Comparison of ENCODE assay signal across 8 cellular contexts in the genomic region with DNA sequence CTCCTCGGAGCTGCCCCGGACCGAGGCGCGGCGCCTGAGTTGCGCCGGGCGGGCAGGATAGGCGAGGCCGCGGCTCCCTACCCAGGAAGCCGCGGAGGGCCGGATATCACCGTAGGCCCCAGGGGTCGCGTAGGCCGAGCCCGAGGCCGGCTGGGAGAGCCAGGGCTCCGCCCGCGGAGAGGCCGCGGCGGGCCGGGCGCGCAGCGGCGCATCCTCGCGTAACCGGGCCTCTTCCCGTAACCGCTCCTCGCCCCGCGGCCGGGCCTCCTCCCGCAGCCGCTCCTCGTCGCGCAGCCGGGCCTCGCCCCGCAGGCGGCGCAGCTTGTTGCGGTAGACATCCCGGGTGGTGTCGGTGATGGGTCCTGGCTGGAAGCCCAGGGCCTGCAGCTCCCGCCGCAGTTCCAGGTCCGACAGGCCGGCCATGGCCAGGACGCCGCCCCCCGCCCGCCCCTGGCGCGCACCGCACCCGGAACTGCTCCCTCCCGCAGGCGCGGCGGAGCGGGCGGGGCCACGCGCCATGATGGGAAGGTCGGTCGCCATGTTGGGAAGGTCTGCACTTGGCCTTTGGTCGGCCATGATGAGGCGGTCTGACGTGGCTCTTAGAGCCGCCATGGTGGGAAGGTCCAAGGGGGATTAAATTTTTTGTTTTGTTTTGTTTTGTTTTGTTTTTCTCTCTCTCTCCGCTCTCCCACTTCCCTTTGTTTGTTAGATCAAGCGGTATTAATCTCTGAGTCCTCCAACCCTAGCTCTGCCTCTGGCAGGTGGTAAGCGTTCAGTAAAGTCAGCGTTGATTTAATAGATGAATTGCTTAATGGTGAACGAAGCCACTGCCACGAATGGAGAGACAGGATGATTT. TPM values are rescaled to one million over a fixed set of nuclear protein-coding genes. Genes with fewer than 3 reads are reported as not detected.
DNase-seq lines count a peak whose midpoint lies in the region; ATAC-seq and TF ChIP-seq lines count a peak whose summit lies in the region.

A gene (minus strand): TSS at position 437 of the 856 bp plus-strand sequence. CDS start 14 bp downstream, at position 423.

- H3K4me1 ChIP-seq in thoracic aorta (ENCODE audit: control insufficient read depth in 1 of 2, low read depth in 2 of 2), result peaks cover 17 to 35% of the 10 kb centered on the region in 2 donors

- DNase-seq in GM10248 (ENCODE audit: extremely low spot score), result peak; percentile 97
- peak; percentile 87 for DNase-seq in NCI-H1092 treated with DMSO at 0.1 percent for 48 hours (lab: John Stamatoyannopoulos, UW)
- DNase-seq in SKM-1 treated with dmso at 0.1 percent for 144 hours (lab: John Stamatoyannopoulos, UW; ENCODE audit: unreplicated experiment), result peak; percentile 74
- DNase-seq in glutamatergic neuron, result peak; percentile 94
- peak; percentile 98 for DNase-seq in osteocyte (ENCODE audit: extremely low spot score, unreplicated experiment)
- DNase-seq in thoracic aorta (ENCODE audit: low spot score), result peak; percentile 76

- ATAC-seq in HG02610 (IDR thresholded peaks at IDR 0.05; ENCODE audit: unreplicated experiment), result peak; percentile 85
- peak; percentile 84 for ATAC-seq in thoracic aorta (ENCODE audit: insufficient number of reproducible peaks, low FRiP score, low read depth)

- no peaks in the 10 kb centered on the region for H3K36me3 Mint-ChIP-seq in activated naive CD8-positive, alpha-beta T cell
- H3K36me3 Mint-ChIP-seq in glutamatergic neuron (ENCODE audit: unreplicated experiment) (no peaks in the 10 kb centered on the region), osteocyte (ENCODE audit: unreplicated experiment) (peaks cover 8% of the 10 kb centered on the region)

- POLR2A ChIA-PET in GM10248 (lab: Yijun Ruan, JAX), result interaction anchor here (0.6 kb wide), 1 partner anchor 78 kb away, joined by 3 read pairs; a partner anchor contains a TSS

- H3K4me3 ChIP-seq in thoracic aorta, result peak within 1 kb of the TSS; percentile 88

- peak within 1 kb of the TSS; percentile 97 for H3K4me3 Mint-ChIP-seq in activated naive CD8-positive, alpha-beta T cell
- H3K4me3 Mint-ChIP-seq in glutamatergic neuron (ENCODE audit: unreplicated experiment), result peak within 1 kb of the TSS; percentile 97
- H3K4me3 Mint-ChIP-seq in osteocyte (ENCODE audit: unreplicated experiment), result peak within 1 kb of the TSS; percentile 82

- H3K36me3 ChIP-seq in thoracic aorta, result peaks cover 6% of the 10 kb centered on the region

- peak within 1 kb of the TSS; percentile 95 to 97 for H3K27ac ChIP-seq in thoracic aorta

- CTCF ChIA-PET in GM10248 (lab: Yijun Ruan, JAX), result interaction anchor here (1.2 to 3.6 kb wide), 3 partner anchors 15 to 20 kb away, joined by 3 to 18 read pairs (median 9); no protein-coding TSS in a partner anchor

- no peaks in the 10 kb centered on the region for H3K9me3 Mint-ChIP-seq in activated naive CD8-positive, alpha-beta T cell (ENCODE audit: low read depth)
- H3K9me3 Mint-ChIP-seq in glutamatergic neuron (ENCODE audit: unreplicated experiment) (peaks cover 6% of the 10 kb centered on the region), osteocyte (ENCODE audit: unreplicated experiment) (no peaks in the 10 kb centered on the region)

- no peaks in the 10 kb centered on the region for H3K27me3 ChIP-seq in thoracic aorta (replicated peaks; ENCODE audit: insufficient read depth)

- peak within 1 kb of the TSS; percentile 97 for H3K27ac Mint-ChIP-seq in activated naive CD8-positive, alpha-beta T cell
- H3K27ac Mint-ChIP-seq in glutamatergic neuron (ENCODE audit: unreplicated experiment) (peak within 1 kb of the TSS; percentile 94), osteocyte (ENCODE audit: unreplicated experiment) (peak within 1 kb of the TSS; percentile 93)

- peaks cover 48% of the 10 kb centered on the region for H3K4me1 Mint-ChIP-seq in activated naive CD8-positive, alpha-beta T cell (ENCODE audit: low read depth)
- H3K4me1 Mint-ChIP-seq in glutamatergic neuron (ENCODE audit: low read depth, unreplicated experiment), result peaks cover 59% of the 10 kb centered on the region
- H3K4me1 Mint-ChIP-seq in osteocyte (ENCODE audit: unreplicated experiment), result peaks cover 56% of the 10 kb centered on the region

- TF ChIP-seq CTCF in GM10248 (IDR thresholded peaks at IDR 0.05; ENCODE audit: control extremely low read depth, extremely low read depth, low read depth, missing control alignments) (no peak), glutamatergic neuron (IDR thresholded peaks at IDR 0.05; ENCODE audit: partially characterized antibody, unreplicated experiment) (no peak), osteocyte (IDR thresholded peaks at IDR 0.05) (no peak), thoracic aorta (IDR thresholded peaks at IDR 0.05) (no peak)

- H3K27me3 Mint-ChIP-seq in activated naive CD8-positive, alpha-beta T cell, result no peaks in the 10 kb centered on the region
- H3K27me3 Mint-ChIP-seq in glutamatergic neuron (ENCODE audit: unreplicated experiment), result peaks cover 7% of the 10 kb centered on the region
- H3K27me3 Mint-ChIP-seq in osteocyte (ENCODE audit: unreplicated experiment), result no peaks in the 10 kb centered on the region

- no peaks in the 10 kb centered on the region for H3K9me3 ChIP-seq in thoracic aorta

RNA-seq across cellular contexts. Expression of the gene that starts here (rescaled TPM):
- total RNA-seq in glutamatergic neuron (ENCODE audit: unreplicated experiment), result 82.4 TPM
- total RNA-seq in osteocyte, result 69.3 and 70.4 TPM in 2 replicates
- 10 to 100 TPM; 57.4 to 77.2 TPM for total RNA-seq in thoracic aorta

Comparison
In these comparisons a context has a peak if more than half of its experiments do, and no peak if none do; other contexts are left out.
1. Peak in every context shown above with its lines: DNase-seq, ATAC-seq, H3K4me3 ChIP-seq and H3K27ac ChIP-seq.